Comparison of ENCODE assay signal across 25 cellular contexts in genomic region chr22:37139762-37140161, GRCh38. TPM values are rescaled to one million over a fixed set of nuclear protein-coding genes. Genes with fewer than 3 reads are reported as not detected.
A peak's percentile ranks its signal among the peaks of the same experiment; 100 is the strongest.
DNase-seq lines count a peak whose midpoint lies in the region; ATAC-seq and TF ChIP-seq lines count a peak whose summit lies in the region.
"Had no signal": no experiment of that assay in that cellular context is flagged by ENCODE, and none has a peak within 500 bp of the region (broad histone marks: within the 10 kb centered on the region; RNA-seq: fewer than 3 reads in every experiment).

No MANE protein-coding gene starts in this region.

- WGBS in smooth muscle cell (ENCODE audit: low lambda C conversion rate): 89% methylated on average over 7 of the region's 7 CpGs
- 65 to 77% (median 71%) methylated on average over 7 of the region's 7 CpGs for WGBS in stomach, 5 donors

- no peaks in the 10 kb centered on the region for H3F3A ChIP-seq in smooth muscle cell (ENCODE audit: low read depth)

- H3K4me3 Mint-ChIP-seq in activated CD8-positive, alpha-beta T cell treated with anti-CD3 and anti-CD28 coated beads for 36 hours: no peak overlapping the region
- H3K4me3 Mint-ChIP-seq in activated CD8-positive, alpha-beta T cell treated with anti-CD3 and anti-CD28 coated beads, Interleukin-2, amount 10 ng/mL, durations not matched to agents 7 days and 5 days: no peak overlapping the region
- H3K4me3 Mint-ChIP-seq in activated T-helper 2 cell treated with anti-CD3 and anti-CD28 coated beads, Interferon-gamma antibody, Interleukin-2, Interleukin-4, amounts not matched to agents 10 μg/mL and 5 μg/mL and 100 μg/mL, durations not matched to agents 14 hours and 24 hours and 36 hours (ENCODE audit: low read depth): no peak overlapping the region

- no peak overlapping the region for H3K9ac ChIP-seq in smooth muscle cell (ENCODE audit: low read depth)

- no peak for TF ChIP-seq EP300 in stomach (IDR thresholded peaks at IDR 0.05)

- H3K4me1 Mint-ChIP-seq in activated CD8-positive, alpha-beta T cell treated with anti-CD3 and anti-CD28 coated beads for 36 hours (ENCODE audit: low read depth): peaks cover 76% of the 10 kb centered on the region
- peaks cover 67% of the 10 kb centered on the region for H3K4me1 Mint-ChIP-seq in activated CD8-positive, alpha-beta T cell treated with anti-CD3 and anti-CD28 coated beads, Interleukin-2, amount 10 ng/mL, durations not matched to agents 7 days and 5 days (ENCODE audit: low read depth)
- peaks cover 49% of the 10 kb centered on the region for H3K4me1 Mint-ChIP-seq in activated T-helper 2 cell treated with anti-CD3 and anti-CD28 coated beads, Interferon-gamma antibody, Interleukin-2, Interleukin-4, amounts not matched to agents 10 μg/mL and 5 μg/mL and 100 μg/mL, durations not matched to agents 14 hours and 24 hours and 36 hours (ENCODE audit: low read depth)

- H3K4me3 ChIP-seq in GM12875 (ENCODE audit: low read depth, low read length): no peak overlapping the region
- H3K4me3 ChIP-seq in smooth muscle cell: no peak overlapping the region
- no peak overlapping the region for H3K4me3 ChIP-seq in stomach
- H3K4me3 ChIP-seq: BLaER1 treated with 17β-estradiol and CSF1 and Interleukin-3, amounts not matched to agents 10 nM and 100 nM; dorsolateral prefrontal cortex; gastrocnemius medialis; suprapubic skin; uterus had no signal

- intact Hi-C loops in activated CD8-positive, alpha-beta T cell treated with anti-CD3 and anti-CD28 coated beads for 36 hours (cut with micrococcal nuclease): loop anchor here (10.0 kb wide), 1 partner anchor 55 kb away; no protein-coding TSS in a partner anchor
- intact Hi-C loops in activated T-helper 2 cell treated with anti-CD3 and anti-CD28 coated beads, Interferon-gamma antibody, Interleukin-2, Interleukin-4, amounts not matched to agents 10 μg/mL and 5 μg/mL and 100 μg/mL, durations not matched to agents 14 hours and 24 hours and 36 hours (cut with micrococcal nuclease): loop anchor here (1.0 to 2.0 kb wide), 2 partner anchors 10 to 17 kb away; partner anchors contain the start of gene IL2RB
- intact Hi-C loops in stomach (cut with DNase I; ENCODE audit: low total_unique reads): no loop called here

- H3K36me3 ChIP-seq in smooth muscle cell (ENCODE audit: low read depth) (no peaks in the 10 kb centered on the region), stomach (no peaks in the 10 kb centered on the region)
- H3K36me3 ChIP-seq: BLaER1 treated with 17β-estradiol and CSF1 and Interleukin-3, amounts not matched to agents 10 nM and 100 nM; gastrocnemius medialis; suprapubic skin; uterus had no signal

- H2AFZ ChIP-seq in smooth muscle cell (ENCODE audit: low read depth): no peak overlapping the region

- POLR2A ChIA-PET in activated CD8-positive, alpha-beta T cell treated with anti-CD3 and anti-CD28 coated beads for 36 hours (lab: Charles Lee): interaction anchor here (1.5 to 15.9 kb wide), 3 partner anchors 9 to 22 kb away, joined by 7 to 321 read pairs (median 38); partner anchors contain the start of gene IL2RB
- POLR2A ChIA-PET in activated CD8-positive, alpha-beta T cell treated with anti-CD3 and anti-CD28 coated beads, Interleukin-2, amount 10 ng/mL, durations not matched to agents 7 days and 5 days (lab: Charles Lee): interaction anchor here (1.1 to 3.5 kb wide), 4 partner anchors 10 to 99 kb away, joined by 3 to 27 read pairs (median 4); partner anchors contain the start of gene IL2RB

- peak overlapping the region; percentile 4 for H3K4me2 ChIP-seq in smooth muscle cell

- peak; percentile 25 for ATAC-seq in activated CD8-positive, alpha-beta T cell treated with anti-CD3 and anti-CD28 coated beads for 36 hours
- no peak for ATAC-seq in activated CD8-positive, alpha-beta T cell treated with anti-CD3 and anti-CD28 coated beads, Interleukin-2, amount 10 ng/mL, durations not matched to agents 7 days and 5 days
- ATAC-seq: gastrocnemius medialis had no signal

- TF ChIP-seq CTCF in activated CD8-positive, alpha-beta T cell treated with anti-CD3 and anti-CD28 coated beads for 36 hours (IDR thresholded peaks at IDR 0.05): no peak
- TF ChIP-seq CTCF in GM12875 (IDR thresholded peaks at IDR 0.05; ENCODE audit: borderline replicate concordance, insufficient read depth, low read depth, low read length): peak; percentile 11; the same call in 1 of the 2 replicates
- TF ChIP-seq CTCF in smooth muscle cell (IDR thresholded peaks at IDR 0.05; ENCODE audit: borderline replicate concordance, insufficient read depth, poor library complexity, severe bottlenecking): no peak
- no peak for TF ChIP-seq CTCF in stomach (IDR thresholded peaks at IDR 0.05)

- H3K79me2 ChIP-seq in smooth muscle cell (ENCODE audit: low read depth): no peaks in the 10 kb centered on the region

- no peaks in the 10 kb centered on the region for H3K27me3 Mint-ChIP-seq in activated CD8-positive, alpha-beta T cell treated with anti-CD3 and anti-CD28 coated beads for 36 hours
- H3K27me3 Mint-ChIP-seq in activated CD8-positive, alpha-beta T cell treated with anti-CD3 and anti-CD28 coated beads, Interleukin-2, amount 10 ng/mL, durations not matched to agents 7 days and 5 days (ENCODE audit: low read depth): no peaks in the 10 kb centered on the region
- no peaks in the 10 kb centered on the region for H3K27me3 Mint-ChIP-seq in activated T-helper 2 cell treated with anti-CD3 and anti-CD28 coated beads, Interferon-gamma antibody, Interleukin-2, Interleukin-4, amounts not matched to agents 10 μg/mL and 5 μg/mL and 100 μg/mL, durations not matched to agents 14 hours and 24 hours and 36 hours (ENCODE audit: low read depth)

- H3K36me3 Mint-ChIP-seq in activated CD8-positive, alpha-beta T cell treated with anti-CD3 and anti-CD28 coated beads for 36 hours (ENCODE audit: low read depth): peaks cover 83% of the 10 kb centered on the region
- H3K36me3 Mint-ChIP-seq in activated CD8-positive, alpha-beta T cell treated with anti-CD3 and anti-CD28 coated beads, Interleukin-2, amount 10 ng/mL, durations not matched to agents 7 days and 5 days (ENCODE audit: low read depth): peaks cover 82% of the 10 kb centered on the region
- H3K36me3 Mint-ChIP-seq in activated T-helper 2 cell treated with anti-CD3 and anti-CD28 coated beads, Interferon-gamma antibody, Interleukin-2, Interleukin-4, amounts not matched to agents 10 μg/mL and 5 μg/mL and 100 μg/mL, durations not matched to agents 14 hours and 24 hours and 36 hours (ENCODE audit: low read depth): peaks cover 96% of the 10 kb centered on the region

- no peaks in the 10 kb centered on the region for H3K9me3 Mint-ChIP-seq in activated CD8-positive, alpha-beta T cell treated with anti-CD3 and anti-CD28 coated beads for 36 hours
- H3K9me3 Mint-ChIP-seq in activated CD8-positive, alpha-beta T cell treated with anti-CD3 and anti-CD28 coated beads, Interleukin-2, amount 10 ng/mL, durations not matched to agents 7 days and 5 days (ENCODE audit: insufficient read depth): no peaks in the 10 kb centered on the region
- no peaks in the 10 kb centered on the region for H3K9me3 Mint-ChIP-seq in activated T-helper 2 cell treated with anti-CD3 and anti-CD28 coated beads, Interferon-gamma antibody, Interleukin-2, Interleukin-4, amounts not matched to agents 10 μg/mL and 5 μg/mL and 100 μg/mL, durations not matched to agents 14 hours and 24 hours and 36 hours

- peak overlapping the region; percentile 92 for H3K27ac Mint-ChIP-seq in activated CD8-positive, alpha-beta T cell treated with anti-CD3 and anti-CD28 coated beads for 36 hours
- H3K27ac Mint-ChIP-seq in activated CD8-positive, alpha-beta T cell treated with anti-CD3 and anti-CD28 coated beads, Interleukin-2, amount 10 ng/mL, durations not matched to agents 7 days and 5 days: no peak overlapping the region
- peak overlapping the region; percentile 97 for H3K27ac Mint-ChIP-seq in activated T-helper 2 cell treated with anti-CD3 and anti-CD28 coated beads, Interferon-gamma antibody, Interleukin-2, Interleukin-4, amounts not matched to agents 10 μg/mL and 5 μg/mL and 100 μg/mL, durations not matched to agents 14 hours and 24 hours and 36 hours
- H3K27ac Mint-ChIP-seq: progenitor cell of endocrine pancreas had no signal

- no peak for DNase-seq in activated CD8-positive, alpha-beta T cell treated with anti-CD3 and anti-CD28 coated beads for 36 hours
- DNase-seq in activated CD8-positive, alpha-beta T cell treated with anti-CD3 and anti-CD28 coated beads, Interleukin-2, amount 10 ng/mL, durations not matched to agents 7 days and 5 days: no peak
- DNase-seq in activated T-helper 2 cell treated with anti-CD3 and anti-CD28 coated beads, Interferon-gamma antibody, Interleukin-2, Interleukin-4, amounts not matched to agents 10 μg/mL and 5 μg/mL and 100 μg/mL, durations not matched to agents 14 hours and 24 hours and 36 hours (ENCODE audit: low spot score): no peak
- DNase-seq in smooth muscle cell (lab: John Stamatoyannopoulos, UW; ENCODE audit: unreplicated experiment): no peak
- no peak for DNase-seq in NCI-H1092 treated with DMSO at 0.1 percent for 48 hours (lab: John Stamatoyannopoulos, UW)
- no peak for DNase-seq in stomach
- no peak for DNase-seq in DMS79 treated with DMSO at 0.1 percent for 48 hours (lab: John Stamatoyannopoulos, UW)
- DNase-seq: anterior cingulate cortex; central memory CD4-positive, alpha-beta T cell; dorsolateral prefrontal cortex; gastrocnemius medialis; KBM-7; NCI-H1930; SHP77; stimulated activated CD4-positive, alpha-beta T cell treated with anti-CD3 and anti-CD28 coated beads, Interleukin-4, amount 100 ng/mL, for 24 hours; T-helper 1 cell; uterus had no signal

- H3K9me3 ChIP-seq in smooth muscle cell (replicated peaks; ENCODE audit: low read depth) (no peaks in the 10 kb centered on the region), stomach (no peaks in the 10 kb centered on the region)
- H3K9me3 ChIP-seq: BLaER1 treated with 17β-estradiol and CSF1 and Interleukin-3, amounts not matched to agents 10 nM and 100 nM; gastrocnemius medialis; suprapubic skin; uterus had no signal

- H3K27me3 ChIP-seq in smooth muscle cell (ENCODE audit: low read depth) (no peaks in the 10 kb centered on the region), stomach (peaks cover 0 to 28% (median 0%) of the 10 kb centered on the region in 3 donors)
- H3K27me3 ChIP-seq: BLaER1 treated with 17β-estradiol and CSF1 and Interleukin-3, amounts not matched to agents 10 nM and 100 nM; uterus had no signal

- TF ChIP-seq POLR2A in stomach (IDR thresholded peaks at IDR 0.05): no peak

- CTCF ChIA-PET in activated CD8-positive, alpha-beta T cell treated with anti-CD3 and anti-CD28 coated beads for 36 hours (lab: Charles Lee): interaction anchor here (1.2 to 3.3 kb wide), 5 partner anchors 14 to 61 kb away, joined by 3 to 15 read pairs (median 3); no protein-coding TSS in a partner anchor
- CTCF ChIA-PET in activated CD8-positive, alpha-beta T cell treated with anti-CD3 and anti-CD28 coated beads, Interleukin-2, amount 10 ng/mL, durations not matched to agents 7 days and 5 days (lab: Charles Lee): interaction anchor here (0.8 to 1.6 kb wide), 6 partner anchors 8 to 93 kb away, joined by 3 to 4 read pairs (median 3); no protein-coding TSS in a partner anchor

- H3K27ac ChIP-seq in smooth muscle cell (ENCODE audit: low read depth) (no peak overlapping the region), stomach (no peak overlapping the region)
- H3K27ac ChIP-seq: BLaER1 treated with 17β-estradiol and CSF1 and Interleukin-3, amounts not matched to agents 10 nM and 100 nM; dorsolateral prefrontal cortex; gastrocnemius medialis; suprapubic skin; uterus had no signal

- H3K4me1 ChIP-seq in smooth muscle cell (ENCODE audit: low read depth): no peaks in the 10 kb centered on the region
- H3K4me1 ChIP-seq in stomach: no peaks in the 10 kb centered on the region
- H3K4me1 ChIP-seq: gastrocnemius medialis, uterus had no signal

- H4K20me1 ChIP-seq in smooth muscle cell (ENCODE audit: low read depth): no peaks in the 10 kb centered on the region
- H4K20me1 ChIP-seq: BLaER1 treated with 17β-estradiol and CSF1 and Interleukin-3, amounts not matched to agents 10 nM and 100 nM had no signal

RNA-seq across cellular contexts. Expression of gene IL2RB, which starts 10.0 kb away (rescaled TPM):
- total RNA-seq in activated CD8-positive, alpha-beta T cell treated with anti-CD3 and anti-CD28 coated beads for 36 hours: 100 to 1,000 TPM; 263 to 268 TPM
- total RNA-seq in activated CD8-positive, alpha-beta T cell treated with anti-CD3 and anti-CD28 coated beads, Interleukin-2, amount 10 ng/mL, durations not matched to agents 7 days and 5 days: 100 to 1,000 TPM; 202 to 213 TPM
- 404 and 410 TPM in 2 replicates for total RNA-seq in activated T-helper 2 cell treated with anti-CD3 and anti-CD28 coated beads, Interferon-gamma antibody, Interleukin-2, Interleukin-4, amounts not matched to agents 10 μg/mL and 5 μg/mL and 100 μg/mL, durations not matched to agents 14 hours and 24 hours and 36 hours
- total RNA-seq in smooth muscle cell (0.76 and 1.1 TPM in 2 replicates), stomach (1 to 10 TPM in 2 of 5 donors, under 1 TPM in 1, not detected in 2; 0.73 to 5.3 (median 5.2) TPM)
- polyA plus RNA-seq in smooth muscle cell (3.6 and 3.8 TPM in 2 replicates), stomach (1 to 10 TPM in 1 of 3 donors, under 1 TPM in 2; 0.44 to 2.6 (median 0.58) TPM)
- total RNA-seq: NCI-H460, progenitor cell of endocrine pancreas had no signal
- polyA plus RNA-seq: neural cell had no signal

RNA-seq across cellular contexts. Expression of gene TMPRSS6, which starts 30.2 kb away (rescaled TPM):
- total RNA-seq in activated CD8-positive, alpha-beta T cell treated with anti-CD3 and anti-CD28 coated beads for 36 hours: 10 to 100 TPM; 11.3 to 12.4 TPM
- total RNA-seq in activated CD8-positive, alpha-beta T cell treated with anti-CD3 and anti-CD28 coated beads, Interleukin-2, amount 10 ng/mL, durations not matched to agents 7 days and 5 days: 1 to 10 TPM; 1.1 TPM
- 9.2 and 10.2 TPM in 2 replicates for total RNA-seq in activated T-helper 2 cell treated with anti-CD3 and anti-CD28 coated beads, Interferon-gamma antibody, Interleukin-2, Interleukin-4, amounts not matched to agents 10 μg/mL and 5 μg/mL and 100 μg/mL, durations not matched to agents 14 hours and 24 hours and 36 hours
- total RNA-seq in smooth muscle cell (not detected in 2 replicates), stomach (1 to 10 TPM in 1 of 5 donors, not detected in 4; 1.5 TPM)
- polyA plus RNA-seq in smooth muscle cell (0.69 TPM in 1 of 2 replicates, not detected in the other), stomach (under 1 TPM; 0.25 to 0.62 (median 0.31) TPM)
- total RNA-seq: A673, dorsolateral prefrontal cortex, NCI-H460, skeletal muscle tissue, uterus had no signal
- polyA plus RNA-seq: neural cell had no signal

RNA-seq across cellular contexts. Expression of gene C1QTNF6, which starts 48.3 kb away (rescaled TPM):
- total RNA-seq in activated CD8-positive, alpha-beta T cell treated with anti-CD3 and anti-CD28 coated beads for 36 hours: 1 to 10 TPM; 6.4 TPM
- 1 to 10 TPM; 6.1 to 6.2 TPM for total RNA-seq in activated CD8-positive, alpha-beta T cell treated with anti-CD3 and anti-CD28 coated beads, Interleukin-2, amount 10 ng/mL, durations not matched to agents 7 days and 5 days
- 7.5 and 7.7 TPM in 2 replicates for total RNA-seq in activated T-helper 2 cell treated with anti-CD3 and anti-CD28 coated beads, Interferon-gamma antibody, Interleukin-2, Interleukin-4, amounts not matched to agents 10 μg/mL and 5 μg/mL and 100 μg/mL, durations not matched to agents 14 hours and 24 hours and 36 hours
- total RNA-seq in smooth muscle cell (11.8 and 14.3 TPM in 2 replicates), stomach (10 to 100 TPM in 1 of 5 donors, 1 to 10 TPM in 2, under 1 TPM in 1, not detected in 1; 0.45 to 10.4 (median 3.0) TPM)
- polyA plus RNA-seq in smooth muscle cell (26.8 and 33.6 TPM in 2 replicates), stomach (1 to 10 TPM; 2.3 to 4.5 (median 4.1) TPM)

Comparison
In these comparisons a context has a peak if more than half of its experiments do, and no peak if none do; other contexts are left out.
1. RNA of gene IL2RB, which starts 10.0 kb away (total RNA-seq): 404 to 410 TPM in activated T-helper 2 cell treated with anti-CD3 and anti-CD28 coated beads, Interferon-gamma antibody, Interleukin-2, Interleukin-4, amounts not matched to agents 10 μg/mL and 5 μg/mL and 100 μg/mL, durations not matched to agents 14 hours and 24 hours and 36 hours, 263 to 268 TPM in activated CD8-positive, alpha-beta T cell treated with anti-CD3 and anti-CD28 coated beads for 36 hours and 202 to 213 TPM in activated CD8-positive, alpha-beta T cell treated with anti-CD3 and anti-CD28 coated beads, Interleukin-2, amount 10 ng/mL, durations not matched to agents 7 days and 5 days; 0.76 to 1.1 TPM in smooth muscle cell and 0.73 to 5.3 TPM in stomach; every median in the first group is over 10 times any median in the second.